1 cellular context compared by ENCODE assay signal in the genomic region with DNA sequence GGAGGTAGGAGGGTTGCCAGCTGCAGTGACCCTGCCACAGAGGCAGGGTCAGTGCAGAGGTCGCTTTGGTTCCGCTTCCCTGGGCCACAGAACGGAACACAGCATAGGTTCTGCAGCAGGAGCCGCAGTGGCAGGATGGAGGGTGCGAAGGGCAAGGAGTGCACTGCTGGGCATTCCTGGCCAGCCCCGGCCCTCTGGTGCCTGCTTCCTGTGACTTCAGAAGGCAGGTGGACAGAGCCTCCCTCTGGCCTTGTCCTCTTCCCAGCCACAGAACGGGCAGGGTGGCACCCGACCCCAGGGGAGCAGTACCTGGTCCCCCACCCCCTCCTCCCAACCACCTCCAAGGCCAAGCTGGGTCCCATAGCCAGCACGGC.
TF ChIP-seq lines count a peak whose summit lies in the region.

No MANE protein-coding gene starts in this region.

TF ChIP-seq in liver, 16 proteins besides CTCF, POLR2A, EP300 and RAD21 (continued from another document):
- TF ChIP-seq REST (IDR thresholded peaks at IDR 0.05) (no peak), FOXA1 (IDR thresholded peaks at IDR 0.05) (no peak), SP1 (IDR thresholded peaks at IDR 0.05) (peak; percentile 85), GABPA (IDR thresholded peaks at IDR 0.05 in 1 of 2, conservative IDR thresholded peaks at IDR 0.05 in 1 of 2) (no peak), TAF1 (conservative IDR thresholded peaks at IDR 0.05) (no peak), FOXA2 (IDR thresholded peaks at IDR 0.05) (no peak), NR2F2 (IDR thresholded peaks at IDR 0.05) (no peak)
- TF ChIP-seq, protein P1, sequence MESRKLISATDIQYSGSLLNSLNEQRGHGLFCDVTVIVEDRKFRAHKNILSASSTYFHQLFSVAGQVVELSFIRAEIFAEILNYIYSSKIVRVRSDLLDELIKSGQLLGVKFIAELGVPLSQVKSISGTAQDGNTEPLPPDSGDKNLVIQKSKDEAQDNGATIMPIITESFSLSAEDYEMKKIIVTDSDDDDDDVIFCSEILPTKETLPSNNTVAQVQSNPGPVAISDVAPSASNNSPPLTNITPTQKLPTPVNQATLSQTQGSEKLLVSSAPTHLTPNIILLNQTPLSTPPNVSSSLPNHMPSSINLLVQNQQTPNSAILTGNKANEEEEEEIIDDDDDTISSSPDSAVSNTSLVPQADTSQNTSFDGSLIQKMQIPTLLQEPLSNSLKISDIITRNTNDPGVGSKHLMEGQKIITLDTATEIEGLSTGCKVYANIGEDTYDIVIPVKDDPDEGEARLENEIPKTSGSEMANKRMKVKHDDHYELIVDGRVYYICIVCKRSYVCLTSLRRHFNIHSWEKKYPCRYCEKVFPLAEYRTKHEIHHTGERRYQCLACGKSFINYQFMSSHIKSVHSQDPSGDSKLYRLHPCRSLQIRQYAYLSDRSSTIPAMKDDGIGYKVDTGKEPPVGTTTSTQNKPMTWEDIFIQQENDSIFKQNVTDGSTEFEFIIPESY (IDR thresholded peaks at IDR 0.05) = no peak
